Comparison of ENCODE assay signal across 1 cellular context in genomic region chr4:107999932-108000539, GRCh38.
TF ChIP-seq lines count a peak whose summit lies in the region.

No MANE protein-coding gene starts in this region.

TF ChIP-seq in K562, 482 proteins besides CTCF, POLR2A, EP300 and RAD21 (continued from another document and continues in another):
- TF ChIP-seq IFI16 (CRISPR knock-in tag; IDR thresholded peaks at IDR 0.05) (no peak), NR2C1 (IDR thresholded peaks at IDR 0.05) (no peak), NR2C1 (tag; IDR thresholded peaks at IDR 0.05) (no peak), CREB3 (tag; conservative IDR thresholded peaks at IDR 0.05; ENCODE audit: low read depth) (no peak), FOXP4 (CRISPR knock-in tag; IDR thresholded peaks at IDR 0.05; ENCODE audit: borderline replicate concordance) (no peak), U2AF2 (optimal IDR thresholded peaks at IDR 0.05; ENCODE audit: low read depth, low read length) (no peak), CEBPG (CRISPR knock-in tag; IDR thresholded peaks at IDR 0.05) (peak; percentile 88), CEBPG (tag; conservative IDR thresholded peaks at IDR 0.05 in 1 of 2, IDR thresholded peaks at IDR 0.05 in 1 of 2) (peak; percentile 98 to 99), TCF7 (IDR thresholded peaks at IDR 0.05; ENCODE audit: borderline replicate concordance) (no peak), FOXJ2 (tag; IDR thresholded peaks at IDR 0.05) (peak; percentile 90), DEAF1 (CRISPR knock-in tag; IDR thresholded peaks at IDR 0.05) (no peak), BRD4 (IDR thresholded peaks at IDR 0.05) (no peak), DPF2 (IDR thresholded peaks at IDR 0.05) (peak; percentile 36; the same call in 1 of the 2 replicates), ZNF24 (IDR thresholded peaks at IDR 0.05) (no peak), MYNN (IDR thresholded peaks at IDR 0.05) (no peak), MYNN (CRISPR knock-in tag; IDR thresholded peaks at IDR 0.05) (no peak), ZNF282 (CRISPR knock-in tag; IDR thresholded peaks at IDR 0.05) (no peak), JUND (IDR thresholded peaks at IDR 0.05; ENCODE audit: borderline replicate concordance, low read depth, low read length) (peak; percentile 87), JUND (tag; IDR thresholded peaks at IDR 0.05; ENCODE audit: borderline replicate concordance, low read depth, low read length) (peak; percentile 67; the same call in 1 of the 3 replicates), COPS2 (conservative IDR thresholded peaks at IDR 0.05) (no peak), PHB2 (IDR thresholded peaks at IDR 0.05; ENCODE audit: low read depth) (no peak), TFAP4 (CRISPR knock-in tag; IDR thresholded peaks at IDR 0.05; ENCODE audit: borderline replicate concordance) (no peak), HNRNPLL (IDR thresholded peaks at IDR 0.05; ENCODE audit: low read depth, low read length, poor library complexity, severe bottlenecking) (no peak), PHB (CRISPR knock-in tag; IDR thresholded peaks at IDR 0.05) (no peak), CBX3 (IDR thresholded peaks at IDR 0.05; ENCODE audit: borderline replicate concordance in 1 of 2, low read length in 2 of 2) (no peak), DIDO1 (tag; IDR thresholded peaks at IDR 0.05; ENCODE audit: low read depth) (no peak), ZNF551 (CRISPR knock-in tag; IDR thresholded peaks at IDR 0.05) (no peak), KDM5B (IDR thresholded peaks at IDR 0.05; ENCODE audit: insufficient replicate concordance, low read depth, low read length) (no peak), PTRF (tag; IDR thresholded peaks at IDR 0.05) (no peak), ZNF655 (CRISPR knock-in tag; IDR thresholded peaks at IDR 0.05) (no peak), CEBPB (tag; IDR thresholded peaks at IDR 0.05) (peak; percentile 94), HDAC3 (IDR thresholded peaks at IDR 0.05; ENCODE audit: borderline replicate concordance, partially characterized antibody) (no peak), ARID4B (CRISPR knock-in tag; IDR thresholded peaks at IDR 0.05) (no peak), ZNF263 (CRISPR knock-in tag; IDR thresholded peaks at IDR 0.05; ENCODE audit: borderline replicate concordance) (no peak), PHTF2 (CRISPR knock-in tag; IDR thresholded peaks at IDR 0.05) (no peak), ATF7 (IDR thresholded peaks at IDR 0.05) (peak; percentile 78), CREB1 (IDR thresholded peaks at IDR 0.05) (no peak), CREB1 (CRISPR knock-in tag; IDR thresholded peaks at IDR 0.05) (no peak), ATF3 (IDR thresholded peaks at IDR 0.05) (peak; percentile 98), ATF3 (CRISPR knock-in tag; conservative IDR thresholded peaks at IDR 0.05) (no peak), E2F1 (CRISPR knock-in tag; IDR thresholded peaks at IDR 0.05) (no peak), PRDM10 (IDR thresholded peaks at IDR 0.05; ENCODE audit: partially characterized antibody) (no peak), ZHX1 (conservative IDR thresholded peaks at IDR 0.05; ENCODE audit: low read length) (no peak), HDAC8 (tag; IDR thresholded peaks at IDR 0.05) (no peak), ESRRA (IDR thresholded peaks at IDR 0.05; ENCODE audit: borderline replicate concordance, low read depth) (no peak), ASH1L (IDR thresholded peaks at IDR 0.05; ENCODE audit: borderline replicate concordance, low read depth, partially characterized antibody) (no peak), KDM1A (IDR thresholded peaks at IDR 0.05) (no peak), PML (IDR thresholded peaks at IDR 0.05; ENCODE audit: low read length) (no peak)
